In genomic region chr9:129142115-129142514, GRCh38 we compare ENCODE assay signal across 2 cellular contexts.
TF ChIP-seq lines count a peak whose summit lies in the region.

No MANE protein-coding gene starts in this region.

TF ChIP-seq in liver, 16 proteins besides CTCF, POLR2A, EP300 and RAD21:
- TF ChIP-seq ZBTB33 (IDR thresholded peaks at IDR 0.05) (no peak), SP1 (IDR thresholded peaks at IDR 0.05) (no peak), REST (IDR thresholded peaks at IDR 0.05) (no peak), NR2F2 (IDR thresholded peaks at IDR 0.05) (no peak), YY1 (IDR thresholded peaks at IDR 0.05) (no peak), HNF4A (conservative IDR thresholded peaks at IDR 0.05) (no peak), GABPA (IDR thresholded peaks at IDR 0.05 in 1 of 2, conservative IDR thresholded peaks at IDR 0.05 in 1 of 2) (no peak), FOXA1 (IDR thresholded peaks at IDR 0.05) (no peak), JUND (IDR thresholded peaks at IDR 0.05) (no peak), HNF4G (IDR thresholded peaks at IDR 0.05) (no peak), EGR1 (IDR thresholded peaks at IDR 0.05; ENCODE audit: low read depth in 2 of 2) (no peak), TAF1 (conservative IDR thresholded peaks at IDR 0.05) (no peak), FOXA2 (IDR thresholded peaks at IDR 0.05) (no peak), RXRA (IDR thresholded peaks at IDR 0.05) (no peak), ATF3 (IDR thresholded peaks at IDR 0.05) (no peak)

TF ChIP-seq in HepG2, 621 proteins besides CTCF, POLR2A, EP300 and RAD21:
- no peak for TF ChIP-seq RFX5 (IDR thresholded peaks at IDR 0.05; ENCODE audit: low read depth, low read length)
